9 cellular contexts compared by ENCODE assay signal in the genomic region with DNA sequence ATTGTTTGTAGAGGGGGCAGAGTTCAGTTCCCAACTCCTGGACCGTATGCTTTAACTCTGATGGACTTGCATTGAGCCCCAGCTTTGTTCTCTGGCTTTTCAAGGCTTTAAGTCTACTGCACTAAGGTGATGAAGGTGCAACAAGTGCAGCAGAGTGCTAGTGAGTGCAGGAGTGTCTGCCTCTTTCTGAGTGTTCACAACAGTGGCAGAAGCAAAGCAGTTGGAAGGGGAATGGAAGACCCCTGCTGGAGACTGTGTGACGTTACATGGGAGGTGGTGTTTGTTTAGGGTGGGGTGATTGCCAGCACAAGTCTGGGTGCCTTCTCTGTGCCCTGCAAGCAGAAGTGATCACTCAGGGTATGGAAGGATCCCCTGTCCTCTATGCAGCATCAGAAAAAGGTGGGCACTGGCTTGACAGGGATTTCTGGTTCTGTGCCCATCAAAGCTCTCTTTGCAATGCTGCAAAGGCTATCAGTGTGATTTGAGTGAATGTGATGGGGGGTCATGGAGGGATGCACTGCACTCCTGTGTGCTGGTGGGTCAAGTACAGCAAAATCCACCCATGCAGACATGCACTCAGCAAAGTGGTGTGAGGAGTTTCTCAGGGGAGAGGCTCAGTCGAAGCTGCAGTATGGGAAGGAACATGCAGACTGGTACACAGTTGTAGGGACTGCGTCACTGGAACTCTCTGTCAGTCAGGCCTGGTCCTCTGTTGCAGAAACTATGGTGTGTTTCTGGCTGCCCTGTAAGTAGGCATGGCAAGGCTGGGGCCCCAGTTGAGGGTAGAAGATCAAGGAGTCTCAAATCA.
DNase-seq lines count a peak whose midpoint lies in the region; ATAC-seq and TF ChIP-seq lines count a peak whose summit lies in the region.
"Had no signal": no experiment of that assay in that cellular context is flagged by ENCODE, and none has a peak within 500 bp of the region (broad histone marks: within the 10 kb centered on the region; RNA-seq: fewer than 3 reads in every experiment).

No MANE protein-coding gene starts in this region.

- no peaks in the 10 kb centered on the region for H3F3A ChIP-seq in SK-N-SH (replicated peaks; ENCODE audit: insufficient read depth)

- no peaks in the 10 kb centered on the region for H3K9me3 ChIP-seq in SK-N-SH

- no peaks in the 10 kb centered on the region for H3K36me3 ChIP-seq in SK-N-SH (replicated peaks in 1 of 2; ENCODE audit: control insufficient read depth in 1 of 2, insufficient read depth in 2 of 2, low read length in 1 of 2)

- H3K4me2 ChIP-seq in SK-N-SH, result no peak overlapping the region

- no peak overlapping the region for H3K9ac ChIP-seq in SK-N-SH

- peak; percentile 23; the same call in 1 of the 2 replicates for TF ChIP-seq CTCF in SK-N-SH (IDR thresholded peaks at IDR 0.05)
- peak; percentile 43 for TF ChIP-seq CTCF in mesothelial cell of epicardium (IDR thresholded peaks at IDR 0.05; ENCODE audit: unreplicated experiment)

- no peaks in the 10 kb centered on the region for H3K36me3 Mint-ChIP-seq in mesothelial cell of epicardium
- no peaks in the 10 kb centered on the region for H3K36me3 Mint-ChIP-seq in activated T-cell treated with anti-CD3 and anti-CD28 coated beads, Interleukin-2, amount 50 U/mL, for 72 hours (ENCODE audit: insufficient read depth in 2 of 2)

- no peak overlapping the region for H3K27ac Mint-ChIP-seq in mesothelial cell of epicardium
- no peak overlapping the region for H3K27ac Mint-ChIP-seq in activated T-cell treated with anti-CD3 and anti-CD28 coated beads, Interleukin-2, amount 50 U/mL, for 72 hours
- H3K27ac Mint-ChIP-seq: stimulated activated naive CD8-positive, alpha-beta T cell treated with anti-CD3 and anti-CD28 coated beads, Interleukin-15, Interleukin-2, amounts not matched to agents 100 ng/mL and 50 ng/mL, for 24 hours had no signal

- H3K79me2 ChIP-seq in SK-N-SH (ENCODE audit: insufficient read depth), result no peaks in the 10 kb centered on the region

- POLR2A ChIA-PET in SK-N-SH (lab: Yijun Ruan, JAX), result no interaction called here

- no peaks in the 10 kb centered on the region for H4K20me1 ChIP-seq in SK-N-SH (ENCODE audit: insufficient read depth)

- WGBS in SK-N-SH (ENCODE audit: low lambda C conversion rate), result 5% methylated on average over 2 of the region's 4 CpGs

- no peak overlapping the region for H2AFZ ChIP-seq in SK-N-SH (ENCODE audit: low read depth)

- TF ChIP-seq RAD21 in SK-N-SH (IDR thresholded peaks at IDR 0.05; ENCODE audit: low read length), result peak; percentile 13; the same call in 1 of the 2 replicates

- CTCF ChIA-PET in SK-N-SH (lab: Yijun Ruan, JAX), result no interaction called here

- peaks cover 7% of the 10 kb centered on the region for H3K9me3 Mint-ChIP-seq in mesothelial cell of epicardium
- peaks cover 0 to 2% of the 10 kb centered on the region in 2 donors for H3K9me3 Mint-ChIP-seq in activated T-cell treated with anti-CD3 and anti-CD28 coated beads, Interleukin-2, amount 50 U/mL, for 72 hours
- H3K9me3 Mint-ChIP-seq: stimulated activated naive CD8-positive, alpha-beta T cell treated with anti-CD3 and anti-CD28 coated beads, Interleukin-15, Interleukin-2, amounts not matched to agents 100 ng/mL and 50 ng/mL, for 24 hours had no signal

- peaks cover 4% of the 10 kb centered on the region for H3K4me1 Mint-ChIP-seq in mesothelial cell of epicardium
- H3K4me1 Mint-ChIP-seq in activated T-cell treated with anti-CD3 and anti-CD28 coated beads, Interleukin-2, amount 50 U/mL, for 72 hours (ENCODE audit: low read depth), result no peaks in the 10 kb centered on the region

- H3K27me3 Mint-ChIP-seq in mesothelial cell of epicardium (ENCODE audit: low read depth), result no peaks in the 10 kb centered on the region
- H3K27me3 Mint-ChIP-seq in activated T-cell treated with anti-CD3 and anti-CD28 coated beads, Interleukin-2, amount 50 U/mL, for 72 hours (ENCODE audit: low read depth), result no peaks in the 10 kb centered on the region
- H3K27me3 Mint-ChIP-seq: stimulated activated naive CD8-positive, alpha-beta T cell treated with anti-CD3 and anti-CD28 coated beads, Interleukin-15, Interleukin-2, amounts not matched to agents 100 ng/mL and 50 ng/mL, for 24 hours had no signal

- TF ChIP-seq EP300 in SK-N-SH (IDR thresholded peaks at IDR 0.05; ENCODE audit: borderline replicate concordance in 1 of 2, low read depth in 1 of 2, low read length in 1 of 2), result no peak

- peaks cover 9% of the 10 kb centered on the region; the same call in 1 of the 2 replicates for H3K27me3 ChIP-seq in SK-N-SH (ENCODE audit: insufficient read depth)

- no peak overlapping the region for H3K4me3 Mint-ChIP-seq in mesothelial cell of epicardium
- no peak overlapping the region for H3K4me3 Mint-ChIP-seq in activated T-cell treated with anti-CD3 and anti-CD28 coated beads, Interleukin-2, amount 50 U/mL, for 72 hours
- H3K4me3 Mint-ChIP-seq: stimulated activated naive CD8-positive, alpha-beta T cell treated with anti-CD3 and anti-CD28 coated beads, Interleukin-15, Interleukin-2, amounts not matched to agents 100 ng/mL and 50 ng/mL, for 24 hours had no signal

- no peak overlapping the region for H3K27ac ChIP-seq in SK-N-SH (ENCODE audit: low read depth in 2 of 2, low read length in 1 of 2)

- H3K9me2 ChIP-seq in SK-N-SH, result no peaks in the 10 kb centered on the region

- H3K4me1 ChIP-seq in SK-N-SH (ENCODE audit: control insufficient read depth in 1 of 2, insufficient read depth in 2 of 2, low read depth in 1 of 2, low read length in 1 of 2), result no peaks in the 10 kb centered on the region

- H3K4me3 ChIP-seq in SK-N-SH (ENCODE audit: low read depth in 2 of 2, low read length in 1 of 2), result no peak overlapping the region; a peak in 1 of 4 replicates

- no peak for DNase-seq in SK-N-SH
- DNase-seq in mesothelial cell of epicardium (ENCODE audit: low spot score in 2 of 2, unreplicated experiment in 2 of 2), result no peak
- no peak for DNase-seq in activated T-cell treated with anti-CD3 and anti-CD28 coated beads, Interleukin-2, amount 50 U/mL, for 72 hours
- no peak for DNase-seq in SW480 (ENCODE audit: low spot score)
- DNase-seq in C1 segment of cervical spinal cord (lab: John Stamatoyannopoulos, UW), result no peak

- ATAC-seq in GM18858 (IDR thresholded peaks at IDR 0.05; ENCODE audit: unreplicated experiment) (peak; percentile 85), HG02798 (IDR thresholded peaks at IDR 0.05; ENCODE audit: poor library complexity, unreplicated experiment) (peak; percentile 78), GM21423 (IDR thresholded peaks at IDR 0.05; ENCODE audit: unreplicated experiment) (no peak)
- ATAC-seq in activated T-cell treated with anti-CD3 and anti-CD28 coated beads, Interleukin-2, amount 50 U/mL, for 72 hours (replicated peaks in 1 of 2), result no peak

TF ChIP-seq in SK-N-SH, 30 proteins besides CTCF, POLR2A, EP300 and RAD21:
- TF ChIP-seq JUND (IDR thresholded peaks at IDR 0.05) (no peak), FOXM1 (IDR thresholded peaks at IDR 0.05; ENCODE audit: low read depth) (no peak), TEAD4 (IDR thresholded peaks at IDR 0.05; ENCODE audit: borderline replicate concordance, insufficient read depth) (no peak)

Comparison
In these comparisons a context has a peak if more than half of its experiments do, and no peak if none do; other contexts are left out.
1. ATAC-seq: peak in GM18858 (single experiment) and HG02798 (single experiment); none in activated T-cell treated with anti-CD3 and anti-CD28 coated beads, Interleukin-2, amount 50 U/mL, for 72 hours (0 of 2) and GM21423 (single experiment).